20 cellular contexts compared by ENCODE assay signal in the genomic region with DNA sequence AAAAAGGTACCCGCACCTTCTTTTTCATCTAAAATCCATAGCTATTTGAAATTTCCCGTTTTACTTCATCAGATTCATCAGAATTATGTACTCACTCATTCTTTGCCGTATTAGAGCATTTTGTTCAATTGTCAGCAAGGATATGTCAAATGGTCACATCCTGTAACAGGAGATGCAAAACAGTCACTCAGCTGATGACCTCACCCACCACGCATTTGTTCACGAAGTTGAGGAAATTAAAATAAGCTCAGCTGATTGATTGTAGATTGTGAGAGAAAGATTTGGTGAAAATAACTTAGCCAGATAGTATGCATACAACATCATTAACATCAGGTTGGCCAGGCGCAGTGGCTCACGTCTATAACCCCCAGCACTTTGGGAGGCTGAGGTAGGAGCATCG. TPM values are rescaled to one million over a fixed set of nuclear protein-coding genes. Genes with fewer than 3 reads are reported as not detected.
DNase-seq lines count a peak whose midpoint lies in the region; ATAC-seq, FAIRE-seq and TF ChIP-seq lines count a peak whose summit lies in the region.
"Had no signal": no experiment of that assay in that cellular context is flagged by ENCODE, and none has a peak within 500 bp of the region (broad histone marks: within the 10 kb centered on the region; RNA-seq: fewer than 3 reads in every experiment).

No MANE protein-coding gene starts in this region.

- peaks cover 13% of the 10 kb centered on the region for H3K27me3 Mint-ChIP-seq in Caco-2 (ENCODE audit: insufficient read depth, unreplicated experiment)

- no peak overlapping the region for H3K27ac ChIP-seq in K562 (ENCODE audit: extremely low read depth, low read depth, low read length)
- H3K27ac ChIP-seq: pancreas, Peyer's patch had no signal

- TF ChIP-seq CTCF in Caco-2 (IDR thresholded peaks at IDR 0.05; ENCODE audit: insufficient read depth in 1 of 2, low read depth in 1 of 2, low read length in 1 of 2, severe bottlenecking in 1 of 2, unreplicated experiment in 1 of 2) (no peak), K562 (IDR thresholded peaks at IDR 0.05 in 2 of 3, conservative IDR thresholded peaks at IDR 0.05 in 1 of 3; ENCODE audit: insufficient read depth in 2 of 3, low read depth in 1 of 3, low read length in 3 of 3) (no peak)

- no peak overlapping the region for H3K27ac Mint-ChIP-seq in Caco-2 (ENCODE audit: unreplicated experiment)
- H3K27ac Mint-ChIP-seq: IgD-negative memory B cell had no signal

- H3K4me2 ChIP-seq in K562 (ENCODE audit: insufficient read depth, low read length): peak overlapping the region; percentile 25; the same call in 1 of the 2 replicates

- H3K27me3 ChIP-seq in Caco-2 (replicated peaks; ENCODE audit: control insufficient read depth, insufficient read depth, low read length) (no peaks in the 10 kb centered on the region), K562 (ENCODE audit: control insufficient read depth in 2 of 2, insufficient read depth in 2 of 2, low read length in 2 of 2) (0 out of 5 replicates have a peak, but pooled peaks cover 0 to 4% of the 10 kb centered on the region in 2 experiments)
- H3K27me3 ChIP-seq: pancreas, Peyer's patch had no signal

- 9% methylated on average over 8 of the region's 8 CpGs for WGBS in K562 (ENCODE audit: insufficient coverage, low coverage, missing lambda C conversion rate)

- CTCF ChIA-PET in Caco-2 (lab: Charles Lee) (no interaction called here), K562 (lab: Yijun Ruan, JAX; ENCODE audit: low intra/inter-chr PET ratio) (no interaction called here)

- H3K4me1 Mint-ChIP-seq in Caco-2 (ENCODE audit: low read depth, unreplicated experiment): no peaks in the 10 kb centered on the region

- no peaks in the 10 kb centered on the region for H3K36me3 Mint-ChIP-seq in Caco-2 (ENCODE audit: insufficient read depth, unreplicated experiment)
- H3K36me3 Mint-ChIP-seq: IgD-negative memory B cell had no signal

- TF ChIP-seq POLR2A in K562 (conservative IDR thresholded peaks at IDR 0.05): no peak

- in situ Hi-C loops in K562 (cut with MboI): no loop called here

- BruUV-seq in Caco-2 (replicated peaks; lab: Mats Ljungman, UMichigan): no TSS peak
- BruUV-seq in K562 (replicated peaks; lab: Mats Ljungman, UMichigan): no TSS peak

- intact Hi-C loops in Caco-2 (cut with micrococcal nuclease; ENCODE audit: unreplicated experiment): no loop called here
- intact Hi-C loops in K562 (cut with micrococcal nuclease): no loop called here

- no peak for TF ChIP-seq RAD21 in K562 (CRISPR knock-in tag; conservative IDR thresholded peaks at IDR 0.05 in 1 of 2, IDR thresholded peaks at IDR 0.05 in 1 of 2)

- no peaks in the 10 kb centered on the region for H3K4me1 ChIP-seq in Caco-2
- H3K4me1 ChIP-seq in K562 (replicated peaks in 1 of 2; ENCODE audit: control insufficient read depth in 2 of 2, insufficient read depth in 2 of 2, low read length in 2 of 2): peaks cover 3 to 6% of the 10 kb centered on the region in 2 experiments; a peak in 1 of 5 replicates
- H3K4me1 ChIP-seq: pancreas, Peyer's patch had no signal

- no peak overlapping the region for H3K4me3 ChIP-seq in Caco-2 (ENCODE audit: low read depth, low read length)
- H3K4me3 ChIP-seq in K562: no peak overlapping the region
- H3K4me3 ChIP-seq: mucosa of descending colon, pancreas, Peyer's patch had no signal

- no peak for DNase-seq in Caco-2
- peak; percentile 65 for DNase-seq in HT1080 (ENCODE audit: low read depth)
- no peak for DNase-seq in K562 (ENCODE audit: extremely low read depth in 1 of 4, low spot score in 3 of 4)
- DNase-seq in iris pigment epithelial cell (ENCODE audit: low read depth): peak; percentile 76
- no peak for DNase-seq in MV-4-11 (lab: John Stamatoyannopoulos, UW)
- no peak for DNase-seq in foreskin melanocyte
- DNase-seq in NCI-H524 treated with DMSO at 0.1 percent for 48 hours (lab: John Stamatoyannopoulos, UW): no peak
- DNase-seq in activated naive CD4-positive, alpha-beta T cell (lab: John Stamatoyannopoulos, UW): no peak
- DNase-seq: activated CD8-positive, alpha-beta memory T cell treated with anti-CD3 and anti-CD28 coated beads for 24 hours; cortex of kidney; hippocampal formation; mucosa of descending colon; NCI-H2081 treated with DMSO at 0.1 percent for 48 hours; NCI-H774; pancreas; Peyer's patch; SW 1271 had no signal

- H3K79me2 ChIP-seq in K562 (ENCODE audit: control insufficient read depth, insufficient read depth, low read length): no peaks in the 10 kb centered on the region

- FAIRE-seq in K562 (lab: Jason Lieb, UNC): no peak
- FAIRE-seq: pancreas had no signal

- POLR2A ChIA-PET in Caco-2 (lab: Charles Lee): no interaction called here
- POLR2A ChIA-PET in K562 (lab: Yijun Ruan, JAX): interaction anchor here (0.7 to 1.1 kb wide), 2 partner anchors 8 to 10 kb away, joined by 3 to 5 read pairs; no protein-coding TSS in a partner anchor

- H3K9me3 ChIP-seq in Caco-2: peaks cover 14% of the 10 kb centered on the region
- no peaks in the 10 kb centered on the region; the same call in 1 of the 2 replicates for H3K9me3 ChIP-seq in K562 (replicated peaks; ENCODE audit: control insufficient read depth, insufficient read depth, low read depth, low read length)
- H3K9me3 ChIP-seq: mucosa of descending colon, pancreas, Peyer's patch had no signal

- peaks cover 10% of the 10 kb centered on the region for H3K9me3 Mint-ChIP-seq in Caco-2 (ENCODE audit: unreplicated experiment)
- H3K9me3 Mint-ChIP-seq: IgD-negative memory B cell had no signal

- no peak for TF ChIP-seq EP300 in K562 (IDR thresholded peaks at IDR 0.05; ENCODE audit: low read length)

- H3K9me1 ChIP-seq in K562 (ENCODE audit: control insufficient read depth, insufficient read depth, low read length): no peaks in the 10 kb centered on the region

- H3K36me3 ChIP-seq in Caco-2 (ENCODE audit: control insufficient read depth, insufficient read depth, low read length) (no peaks in the 10 kb centered on the region), K562 (ENCODE audit: control insufficient read depth, insufficient read depth, low read length) (no peaks in the 10 kb centered on the region)
- H3K36me3 ChIP-seq: pancreas, Peyer's patch had no signal

- no peak for ATAC-seq in K562
- ATAC-seq: esophagus mucosa, mucosa of descending colon, pancreas had no signal

- H3K4me3 Mint-ChIP-seq in Caco-2 (ENCODE audit: unreplicated experiment): peak overlapping the region; percentile 45
- H3K4me3 Mint-ChIP-seq: IgD-negative memory B cell had no signal

- no peaks in the 10 kb centered on the region for H4K20me1 ChIP-seq in K562 (replicated peaks; ENCODE audit: control insufficient read depth, insufficient read depth, low read length)

- no peak overlapping the region for H2AFZ ChIP-seq in K562 (ENCODE audit: low read depth, low read length)

- no peak overlapping the region for H3K9ac ChIP-seq in K562 (ENCODE audit: insufficient read depth in 1 of 2, low read depth in 2 of 2, low read length in 2 of 2)

RNA-seq across cellular contexts. Expression of a gene that starts 22.6 kb away (rescaled TPM):
- total RNA-seq in Caco-2 (2022): 80.5 and 80.8 TPM in 2 replicates
- 36.7 and 57.6 TPM in 2 replicates for total RNA-seq in HT1080 (2014; rRNA removed; shearing (Covaris generic))
- polyA plus RNA-seq in HT1080 (2015; cell fraction: cytosol; rRNA removed): 49.0 and 52.1 TPM in 2 replicates
- 147 and 161 TPM in 2 replicates for polyA plus RNA-seq in HT1080 (2015; cell fraction: nucleus; rRNA removed)
- 144 and 291 TPM in 2 replicates for total RNA-seq in K562 (2011; cell fraction: chromatin; rRNA removed; ENCODE audit: low replicate concordance)
- 66.0 and 82.0 TPM in 2 replicates for total RNA-seq in K562 (2011; cell fraction: nucleolus; rRNA removed)
- total RNA-seq in K562 (2011; cell fraction: nucleoplasm; rRNA removed): 130 and 163 TPM in 2 replicates
- total RNA-seq in K562 (2014; rRNA removed): 26.4 and 28.2 TPM in 2 replicates
- 51.6 and 58.7 TPM in 2 replicates for total RNA-seq in K562 (2014; rRNA removed; fragmentation: Illumina TruSeq; extraction: Trizol)
- total RNA-seq in K562 (2015; rRNA removed; fragmentation: Illumina TruSeq; extraction: Trizol): 46.9 and 48.5 TPM in 2 replicates
- 54.0 and 59.7 TPM in 2 replicates for total RNA-seq in K562 (2021)
- polyA plus RNA-seq in K562 (2011; rRNA removed): 101 and 102 TPM in 2 replicates
- polyA plus RNA-seq in K562 (2011; cell fraction: cytosol; rRNA removed): 28.9 and 36.2 TPM in 2 replicates
- polyA plus RNA-seq in K562 (2011; cell fraction: nucleus; rRNA removed): 171 and 301 TPM in 2 replicates
- 44.2 and 83.9 TPM in 2 replicates for polyA plus RNA-seq in K562 (2012)
- 65.7 and 70.2 TPM in 2 replicates for polyA plus RNA-seq in K562 (2014; fragmentation: Illumina TruSeq; extraction: Trizol)
- 10 to 100 TPM; 23.2 to 29.8 TPM for polyA plus RNA-seq in K562 (2014; fragmentation: Nextera tagmentation; extraction: Ambion mirVana)
- 67.6 and 68.0 TPM in 2 replicates for polyA plus RNA-seq in K562 (2014; rRNA removed)
- polyA minus RNA-seq in K562 (2011; rRNA and poly(A)+ RNA removed): 82.2 and 103 TPM in 2 replicates
- 28.1 and 34.2 TPM in 2 replicates for polyA minus RNA-seq in K562 (2011; cell fraction: cytosol; rRNA and poly(A)+ RNA removed)
- 72.6 and 131 TPM in 2 replicates for polyA minus RNA-seq in K562 (2011; cell fraction: nucleus; rRNA and poly(A)+ RNA removed)

RNA-seq across cellular contexts. Expression of a gene that starts 33.0 kb away (rescaled TPM):
- not detected in 2 replicates for total RNA-seq in Caco-2 (2022)
- total RNA-seq in HT1080 (2014; rRNA removed; shearing (Covaris generic)): not detected in 2 replicates
- polyA plus RNA-seq in HT1080 (2015; cell fraction: cytosol; rRNA removed): not detected in 2 replicates
- not detected in 2 replicates for polyA plus RNA-seq in HT1080 (2015; cell fraction: nucleus; rRNA removed)
- not detected in 2 replicates for total RNA-seq in K562 (2011; cell fraction: chromatin; rRNA removed; ENCODE audit: low replicate concordance)
- not detected in 2 replicates for total RNA-seq in K562 (2011; cell fraction: nucleolus; rRNA removed)
- not detected in 2 replicates for total RNA-seq in K562 (2011; cell fraction: nucleoplasm; rRNA removed)
- not detected in 2 replicates for total RNA-seq in K562 (2014; rRNA removed)
- not detected in 2 replicates for total RNA-seq in K562 (2014; rRNA removed; fragmentation: Illumina TruSeq; extraction: Trizol)
- total RNA-seq in K562 (2015; rRNA removed; fragmentation: Illumina TruSeq; extraction: Trizol): not detected in 2 replicates
- total RNA-seq in K562 (2021): not detected in 2 replicates
- not detected in 2 replicates for polyA plus RNA-seq in K562 (2011; rRNA removed)
- not detected in 2 replicates for polyA plus RNA-seq in K562 (2011; cell fraction: cytosol; rRNA removed)
- not detected in 2 replicates for polyA plus RNA-seq in K562 (2011; cell fraction: nucleus; rRNA removed)
- 0.07 and 0.40 TPM in 2 replicates for polyA plus RNA-seq in K562 (2012)
- not detected in 2 replicates for polyA plus RNA-seq in K562 (2014; fragmentation: Illumina TruSeq; extraction: Trizol)
- not detected for polyA plus RNA-seq in K562 (2014; fragmentation: Nextera tagmentation; extraction: Ambion mirVana)
- polyA plus RNA-seq in K562 (2014; rRNA removed): not detected in 2 replicates
- polyA minus RNA-seq in K562 (2011; rRNA and poly(A)+ RNA removed): not detected in 2 replicates
- polyA minus RNA-seq in K562 (2011; cell fraction: cytosol; rRNA and poly(A)+ RNA removed): not detected in 2 replicates
- polyA minus RNA-seq in K562 (2011; cell fraction: nucleus; rRNA and poly(A)+ RNA removed): not detected in 2 replicates
- total RNA-seq: esophagus mucosa, kidney epithelial cell, mucosa of descending colon, Peyer's patch had no signal
- polyA plus RNA-seq: IgD-negative memory B cell had no signal

Comparison
In these comparisons a context has a peak if more than half of its experiments do, and no peak if none do; other contexts are left out.
1. DNase-seq: peak in HT1080 (single experiment) and iris pigment epithelial cell (single experiment); none in Caco-2 (0 of 2), K562 (0 of 4), MV-4-11 (single experiment), foreskin melanocyte (single experiment), NCI-H524 treated with DMSO at 0.1 percent for 48 hours (single experiment) and activated naive CD4-positive, alpha-beta T cell (0 of 4).